ENCODE assay signal across 9 cellular contexts in the genomic region with DNA sequence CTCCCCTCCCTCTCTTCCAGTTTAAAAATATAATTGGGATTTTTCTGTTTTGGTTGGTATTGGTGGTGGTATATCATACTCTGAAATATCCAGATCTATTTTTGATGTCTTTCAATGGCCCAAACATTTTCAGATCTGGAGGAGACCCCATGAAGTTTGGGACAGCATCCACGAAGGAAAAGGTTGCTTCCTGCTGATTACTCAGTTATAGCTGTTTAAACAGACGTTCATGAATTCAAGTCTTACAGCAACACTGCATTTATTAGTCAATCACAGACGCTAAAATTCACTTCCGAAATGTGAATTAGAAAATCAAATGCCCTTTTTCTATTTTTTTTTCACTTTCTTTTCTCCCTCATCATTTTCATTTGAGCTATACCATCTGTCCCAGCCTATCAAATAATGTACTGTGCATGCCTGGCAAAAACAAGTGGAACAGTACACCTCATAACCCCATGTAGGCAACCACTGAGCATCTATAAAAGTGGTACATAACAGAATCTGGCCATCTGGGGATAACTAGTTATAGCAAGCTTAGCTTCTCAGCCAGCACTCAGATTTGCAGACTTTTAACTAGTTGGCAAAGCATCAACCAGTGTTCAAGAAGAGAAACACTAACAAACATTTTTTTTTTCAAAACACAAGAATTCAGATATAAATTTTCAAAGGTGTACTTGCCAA.
DNase-seq lines count a peak whose midpoint lies in the region; ATAC-seq and TF ChIP-seq lines count a peak whose summit lies in the region.
"Had no signal": no experiment of that assay in that cellular context is flagged by ENCODE, and none has a peak within 500 bp of the region (broad histone marks: within the 10 kb centered on the region; RNA-seq: fewer than 3 reads in every experiment).

No MANE protein-coding gene starts in this region.

- H3K4me3 ChIP-seq in BE2C (ENCODE audit: low read depth, low read length) = peak overlapping the region; percentile 48
- H3K4me3 ChIP-seq in MM.1S (ENCODE audit: low read length) = peak overlapping the region; percentile 67
- peak overlapping the region; percentile 36 to 58 (median 42) for H3K4me3 ChIP-seq in breast epithelium
- peak overlapping the region; percentile 66 for H3K4me3 ChIP-seq in naive thymus-derived CD4-positive, alpha-beta T cell (ENCODE audit: low read length)
- H3K4me3 ChIP-seq in prostate gland = no peak overlapping the region
- no peak overlapping the region for H3K4me3 ChIP-seq in H7 (ENCODE audit: insufficient read depth, low read depth, low read length)

- H3K27me3 ChIP-seq in BE2C (no peaks in the 10 kb centered on the region), MM.1S (replicated peaks; ENCODE audit: insufficient read depth, low read length) (no peaks in the 10 kb centered on the region), breast epithelium (no peaks in the 10 kb centered on the region), prostate gland (replicated peaks; ENCODE audit: insufficient read depth) (no peaks in the 10 kb centered on the region), H7 (ENCODE audit: control insufficient read depth, insufficient read depth, low read length) (no peaks in the 10 kb centered on the region)
- no peaks in the 10 kb centered on the region for H3K27me3 ChIP-seq in naive thymus-derived CD4-positive, alpha-beta T cell (ENCODE audit: control insufficient read depth in 2 of 2, insufficient read depth in 2 of 2, low read length in 2 of 2)

- peaks cover 0 to 30% (median 22%) of the 10 kb centered on the region in 5 donors for H3K36me3 Mint-ChIP-seq in naive thymus-derived CD4-positive, alpha-beta T cell

- TF ChIP-seq POLR2A in breast epithelium (IDR thresholded peaks at IDR 0.05) (no peak), prostate gland (IDR thresholded peaks at IDR 0.05) (no peak)

- peak overlapping the region; percentile 68 to 99 (median 92) for H3K27ac Mint-ChIP-seq in naive thymus-derived CD4-positive, alpha-beta T cell

- DNase-seq in BE2C = no peak
- peak; percentile 18 for DNase-seq in MM.1S
- DNase-seq in breast epithelium (ENCODE audit: low spot score in 2 of 2) = no peak
- DNase-seq in naive thymus-derived CD4-positive, alpha-beta T cell = peak in 4 of 9 donors; percentile 17 to 54 (median 41)
- no peak for DNase-seq in GM19240 (ENCODE audit: insufficient read length, low spot score)
- DNase-seq in NOMO-1 (lab: John Stamatoyannopoulos, UW; ENCODE audit: unreplicated experiment in 2 of 2) = no peak
- DNase-seq in prostate gland (ENCODE audit: low spot score) = no peak
- no peak for DNase-seq in H7
- DNase-seq: midbrain had no signal

- H3K36me3 ChIP-seq in BE2C (no peaks in the 10 kb centered on the region), MM.1S (replicated peaks; ENCODE audit: insufficient read depth, low read length) (no peaks in the 10 kb centered on the region), breast epithelium (no peaks in the 10 kb centered on the region), prostate gland (no peaks in the 10 kb centered on the region), H7 (replicated peaks; ENCODE audit: control insufficient read depth, insufficient read depth, low read length) (no peaks in the 10 kb centered on the region)
- H3K36me3 ChIP-seq in naive thymus-derived CD4-positive, alpha-beta T cell (ENCODE audit: control insufficient read depth in 2 of 3, insufficient read depth in 3 of 3, low read length in 3 of 3) = no peaks in the 10 kb centered on the region

- H3K4me1 ChIP-seq in BE2C = no peaks in the 10 kb centered on the region
- H3K4me1 ChIP-seq in MM.1S (ENCODE audit: low read length) = peaks cover 9% of the 10 kb centered on the region; the same call in 1 of the 2 replicates
- no peaks in the 10 kb centered on the region for H3K4me1 ChIP-seq in breast epithelium
- peaks cover 56 to 63% of the 10 kb centered on the region in 2 donors for H3K4me1 ChIP-seq in naive thymus-derived CD4-positive, alpha-beta T cell (ENCODE audit: control insufficient read depth in 2 of 2, insufficient read depth in 2 of 2, low read length in 2 of 2)
- H3K4me1 ChIP-seq in prostate gland (replicated peaks) = no peaks in the 10 kb centered on the region

- H4K20me1 ChIP-seq in MM.1S (ENCODE audit: insufficient read depth, low read length) = no peaks in the 10 kb centered on the region

- ATAC-seq in naive thymus-derived CD4-positive, alpha-beta T cell = peak; percentile 48

- peaks cover 50 to 94% (median 81%) of the 10 kb centered on the region in 7 donors for H3K4me1 Mint-ChIP-seq in naive thymus-derived CD4-positive, alpha-beta T cell

- 71% methylated on average over 4 of the region's 4 CpGs for WGBS in prostate gland

- H3K4me3 Mint-ChIP-seq in naive thymus-derived CD4-positive, alpha-beta T cell = peak overlapping the region; percentile 72 to 93 (median 89)

- 0 out of 2 replicates have a peak, but pooled peaks cover 8% of the 10 kb centered on the region for H3F3A ChIP-seq in MM.1S (ENCODE audit: insufficient read depth, low read length)

- peaks cover 5% of the 10 kb centered on the region for H3K79me2 ChIP-seq in MM.1S (ENCODE audit: low read length)

- H3K9me2 ChIP-seq in MM.1S (replicated peaks; ENCODE audit: insufficient read depth, low read length) = no peaks in the 10 kb centered on the region

- H3K9me3 ChIP-seq in BE2C = no peaks in the 10 kb centered on the region
- H3K9me3 ChIP-seq in MM.1S (replicated peaks; ENCODE audit: insufficient read depth, low read length) = no peaks in the 10 kb centered on the region
- no peaks in the 10 kb centered on the region for H3K9me3 ChIP-seq in breast epithelium
- H3K9me3 ChIP-seq in naive thymus-derived CD4-positive, alpha-beta T cell (ENCODE audit: control insufficient read depth in 2 of 3, low read length in 3 of 3) = no peaks in the 10 kb centered on the region
- H3K9me3 ChIP-seq in prostate gland = no peaks in the 10 kb centered on the region

- H3K27ac ChIP-seq in MM.1S (ENCODE audit: low read length) (peak overlapping the region; percentile 80; the same call in 1 of the 2 replicates), breast epithelium (peak overlapping the region; percentile 49 to 62), prostate gland (no peak overlapping the region)
- peak overlapping the region; percentile 82 for H3K27ac ChIP-seq in naive thymus-derived CD4-positive, alpha-beta T cell (ENCODE audit: low read depth, low read length)

- peaks cover 0 to 10% (median 0%) of the 10 kb centered on the region in 11 donors for H3K9me3 Mint-ChIP-seq in naive thymus-derived CD4-positive, alpha-beta T cell

- no peaks in the 10 kb centered on the region for H3K27me3 Mint-ChIP-seq in naive thymus-derived CD4-positive, alpha-beta T cell

- no peak overlapping the region for H2AFZ ChIP-seq in MM.1S (ENCODE audit: low read length)

- H3K9ac ChIP-seq in MM.1S (ENCODE audit: low read length) = peak overlapping the region; percentile 68

- TF ChIP-seq CTCF in BE2C (IDR thresholded peaks at IDR 0.05; ENCODE audit: low read depth, low read length) = no peak
- TF ChIP-seq CTCF in MM.1S (IDR thresholded peaks at IDR 0.05; ENCODE audit: low read length) = no peak
- TF ChIP-seq CTCF in breast epithelium (IDR thresholded peaks at IDR 0.05) = no peak
- no peak for TF ChIP-seq CTCF in prostate gland (IDR thresholded peaks at IDR 0.05)

- peak overlapping the region; percentile 68 for H3K4me2 ChIP-seq in MM.1S (ENCODE audit: low read depth, low read length)

- POLR2A ChIA-PET in naive thymus-derived CD4-positive, alpha-beta T cell (lab: Charles Lee) = interaction anchor here (0.6 to 8.6 kb wide), 16 partner anchors 9 to 122 kb away, joined by 3 to 71 read pairs (median 5); no protein-coding TSS in a partner anchor

- CTCF ChIA-PET in naive thymus-derived CD4-positive, alpha-beta T cell (lab: Charles Lee) = interaction anchor here (0.6 to 2.5 kb wide), 3 partner anchors 13 to 122 kb away, joined by 3 to 5 read pairs (median 3); no protein-coding TSS in a partner anchor

- intact Hi-C loops in breast epithelium (cut with DNase I; ENCODE audit: low total_unique reads) (no loop called here), prostate gland (cut with DNase I) (loop anchor here (5.0 kb wide), 1 partner anchor 127 kb away; a partner anchor contains a TSS)
- intact Hi-C loops in naive thymus-derived CD4-positive, alpha-beta T cell (cut with micrococcal nuclease) = loop anchor here (1.0 to 5.0 kb wide), 5 partner anchors 10 to 82 kb away; no protein-coding TSS in a partner anchor

Comparison
In these comparisons a context has a peak if more than half of its experiments do, and no peak if none do; other contexts are left out.
1. H3K4me3 ChIP-seq: peak in BE2C (single experiment), MM.1S (single experiment), breast epithelium (3 of 3) and naive thymus-derived CD4-positive, alpha-beta T cell (single experiment); none in prostate gland (0 of 2) and H7 (single experiment).
2. H3K27ac ChIP-seq: peak in MM.1S (single experiment), breast epithelium (2 of 2) and naive thymus-derived CD4-positive, alpha-beta T cell (single experiment); none in prostate gland (0 of 2).